ENCODE assay signal across 13 cellular contexts in genomic region chr5:50856720-50857119, GRCh38.
DNase-seq lines count a peak whose midpoint lies in the region; ATAC-seq and FAIRE-seq lines count a peak whose summit lies in the region.
"Had no signal": no experiment of that assay in that cellular context is flagged by ENCODE, and none has a peak within 500 bp of the region (broad histone marks: within the 10 kb centered on the region; RNA-seq: fewer than 3 reads in every experiment).

No MANE protein-coding gene starts in this region.

- no peaks in the 10 kb centered on the region for H3K27me3 Mint-ChIP-seq in dendritic cell treated with granulocyte-macrophage colony-stimulating factor and Interleukin-4, amounts not matched to agents 40 ng/mL and 50 ng/mL, for 4 days
- H3K27me3 Mint-ChIP-seq: progenitor cell of endocrine pancreas had no signal

- no peak for DNase-seq in NCI-H1694 (lab: John Stamatoyannopoulos, UW)
- DNase-seq in frontal cortex (ENCODE audit: low spot score in 2 of 2): no peak
- no peak for DNase-seq in GF-D8 (lab: John Stamatoyannopoulos, UW)
- DNase-seq in effector CD4-positive, alpha-beta T cell: no peak
- DNase-seq: cortex of kidney, EL, SK-N-SH had no signal

- ATAC-seq in GM18519 (IDR thresholded peaks at IDR 0.05; ENCODE audit: low FRiP score, unreplicated experiment): peak; percentile 88
- ATAC-seq in GM21717 (IDR thresholded peaks at IDR 0.05; ENCODE audit: unreplicated experiment): peak; percentile 60
- ATAC-seq in HG03439 (IDR thresholded peaks at IDR 0.05; ENCODE audit: unreplicated experiment): peak; percentile 70
- ATAC-seq: K562 had no signal

- peaks cover 64% of the 10 kb centered on the region for H3K4me1 Mint-ChIP-seq in dendritic cell treated with granulocyte-macrophage colony-stimulating factor and Interleukin-4, amounts not matched to agents 40 ng/mL and 50 ng/mL, for 4 days (ENCODE audit: low read depth)

- H3K4me3 Mint-ChIP-seq in dendritic cell treated with granulocyte-macrophage colony-stimulating factor and Interleukin-4, amounts not matched to agents 40 ng/mL and 50 ng/mL, for 4 days: no peak overlapping the region

- FAIRE-seq in frontal cortex (lab: Jason Lieb, UNC): no peak
- FAIRE-seq: K562 had no signal

- intact Hi-C loops in dendritic cell treated with granulocyte-macrophage colony-stimulating factor and Interleukin-4, amounts not matched to agents 40 ng/mL and 50 ng/mL, for 4 days (cut with micrococcal nuclease): no loop called here

- peak overlapping the region; percentile 93 for H3K27ac Mint-ChIP-seq in dendritic cell treated with granulocyte-macrophage colony-stimulating factor and Interleukin-4, amounts not matched to agents 40 ng/mL and 50 ng/mL, for 4 days
- H3K27ac Mint-ChIP-seq: progenitor cell of endocrine pancreas had no signal

- peaks cover 10% of the 10 kb centered on the region for H3K9me3 Mint-ChIP-seq in dendritic cell treated with granulocyte-macrophage colony-stimulating factor and Interleukin-4, amounts not matched to agents 40 ng/mL and 50 ng/mL, for 4 days

- H3K36me3 Mint-ChIP-seq in dendritic cell treated with granulocyte-macrophage colony-stimulating factor and Interleukin-4, amounts not matched to agents 40 ng/mL and 50 ng/mL, for 4 days (ENCODE audit: low read depth): peaks cover 7% of the 10 kb centered on the region
